27 cellular contexts compared by ENCODE assay signal in genomic region chr1:56683569-56683968, GRCh38.
"Had no signal": no experiment of that assay in that cellular context is flagged by ENCODE, and none has a peak within 500 bp of the region (broad histone marks: within the 10 kb centered on the region; RNA-seq: fewer than 3 reads in every experiment).

No MANE protein-coding gene starts in this region.

- H3K27ac ChIP-seq: colonic mucosa, coronary artery, epithelial cell of prostate, esophagus muscularis mucosa, esophagus squamous epithelium, foreskin keratinocyte, gastroesophageal sphincter had no signal

- H3K27me3 ChIP-seq: colonic mucosa, dorsolateral prefrontal cortex, esophagus muscularis mucosa, esophagus squamous epithelium, foreskin keratinocyte, gastrocnemius medialis, gastroesophageal sphincter, heart left ventricle, heart right ventricle had no signal

- FAIRE-seq: colon, endometrium, endothelial cell of umbilical vein, frontal cortex had no signal

- DNase-seq: colonic mucosa; cortex of kidney; dermis blood vessel endothelial cell; effector CD4-positive, alpha-beta T cell; effector CD8-positive, alpha-beta T cell; effector memory CD4-positive, alpha-beta T cell; effector memory CD8-positive, alpha-beta T cell; endodermal cell; erythroblast; esophagus squamous epithelium; foreskin fibroblast; foreskin keratinocyte; foreskin melanocyte; gastrocnemius medialis; glutamatergic neuron; heart left ventricle; heart right ventricle had no signal

- H3K4me1 ChIP-seq: colonic mucosa, foreskin keratinocyte, gastroesophageal sphincter had no signal

- H3K4me3 ChIP-seq: colonic mucosa, coronary artery, dorsolateral prefrontal cortex, esophagus muscularis mucosa, esophagus squamous epithelium, gastrocnemius medialis, gastroesophageal sphincter, heart left ventricle, heart right ventricle had no signal

- H3K36me3 ChIP-seq: colonic mucosa, esophagus muscularis mucosa, esophagus squamous epithelium, gastrocnemius medialis, gastroesophageal sphincter had no signal

- H3K9me3 ChIP-seq: colonic mucosa, esophagus muscularis mucosa, esophagus squamous epithelium, gastrocnemius medialis, gastroesophageal sphincter had no signal

- ATAC-seq: effector memory CD8-positive, alpha-beta T cell; esophagus mucosa; foreskin keratinocyte; gastrocnemius medialis; gastroesophageal sphincter had no signal
